ENCODE assay signal across 2 cellular contexts in the genomic region with DNA sequence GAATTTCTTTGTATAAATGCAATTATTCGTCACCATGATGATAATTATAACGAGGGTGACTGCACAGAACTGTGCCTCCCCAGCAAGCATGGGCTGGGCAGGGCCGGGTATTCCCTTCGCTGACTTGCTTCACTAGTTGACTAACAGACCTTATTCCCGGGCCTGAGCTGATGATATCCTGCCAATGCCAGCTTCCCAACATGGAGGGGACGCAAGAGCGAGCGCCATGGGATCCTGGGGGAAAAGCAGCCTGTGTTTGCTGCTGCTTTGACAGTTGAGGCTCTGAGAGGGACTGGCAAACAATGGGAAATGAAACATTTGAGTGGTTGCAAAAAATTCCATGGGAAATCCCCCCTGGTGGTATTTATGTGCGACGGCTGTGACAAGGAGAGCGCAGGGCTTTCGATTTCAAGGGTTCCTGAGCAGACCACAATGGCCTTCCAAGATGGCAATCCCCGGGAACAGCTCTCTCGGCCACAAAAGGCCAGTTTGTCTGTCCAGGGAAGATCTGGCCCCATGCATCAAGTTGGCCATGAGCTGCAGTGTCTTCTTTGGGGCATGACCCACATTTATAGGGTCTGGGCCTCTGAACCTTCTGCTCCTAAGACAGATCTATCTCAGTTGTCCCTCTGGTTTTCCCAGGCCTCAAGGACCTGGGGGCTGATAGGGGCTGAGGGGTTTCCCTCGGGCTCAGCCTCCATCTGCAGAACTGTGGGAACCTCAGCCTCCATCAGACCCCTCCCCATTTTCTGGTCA.
TF ChIP-seq lines count a peak whose summit lies in the region.

No MANE protein-coding gene starts in this region.

TF ChIP-seq in IMR-90, 13 proteins besides CTCF, POLR2A, EP300 and RAD21 (continued from another document):
- TF ChIP-seq FOS (IDR thresholded peaks at IDR 0.05; ENCODE audit: low read depth, low read length) (no peak), CEBPB (IDR thresholded peaks at IDR 0.05; ENCODE audit: low read depth, low read length) (no peak), NFE2L2 (IDR thresholded peaks at IDR 0.05; ENCODE audit: low read depth, low read length) (no peak), CHD1 (IDR thresholded peaks at IDR 0.05; ENCODE audit: low read depth, low read length) (no peak), MAFK (IDR thresholded peaks at IDR 0.05; ENCODE audit: low read depth, low read length) (no peak), RFX5 (IDR thresholded peaks at IDR 0.05; ENCODE audit: low read depth, low read length) (no peak), MAZ (IDR thresholded peaks at IDR 0.05; ENCODE audit: borderline replicate concordance, low read depth, low read length) (no peak)
- TF ChIP-seq, protein P1, sequence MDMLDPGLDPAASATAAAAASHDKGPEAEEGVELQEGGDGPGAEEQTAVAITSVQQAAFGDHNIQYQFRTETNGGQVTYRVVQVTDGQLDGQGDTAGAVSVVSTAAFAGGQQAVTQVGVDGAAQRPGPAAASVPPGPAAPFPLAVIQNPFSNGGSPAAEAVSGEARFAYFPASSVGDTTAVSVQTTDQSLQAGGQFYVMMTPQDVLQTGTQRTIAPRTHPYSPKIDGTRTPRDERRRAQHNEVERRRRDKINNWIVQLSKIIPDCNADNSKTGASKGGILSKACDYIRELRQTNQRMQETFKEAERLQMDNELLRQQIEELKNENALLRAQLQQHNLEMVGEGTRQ (IDR thresholded peaks at IDR 0.05; ENCODE audit: low read depth, low read length), result no peak

TF ChIP-seq in neural cell, 6 proteins besides CTCF, POLR2A, EP300 and RAD21:
- TF ChIP-seq, protein P2, sequence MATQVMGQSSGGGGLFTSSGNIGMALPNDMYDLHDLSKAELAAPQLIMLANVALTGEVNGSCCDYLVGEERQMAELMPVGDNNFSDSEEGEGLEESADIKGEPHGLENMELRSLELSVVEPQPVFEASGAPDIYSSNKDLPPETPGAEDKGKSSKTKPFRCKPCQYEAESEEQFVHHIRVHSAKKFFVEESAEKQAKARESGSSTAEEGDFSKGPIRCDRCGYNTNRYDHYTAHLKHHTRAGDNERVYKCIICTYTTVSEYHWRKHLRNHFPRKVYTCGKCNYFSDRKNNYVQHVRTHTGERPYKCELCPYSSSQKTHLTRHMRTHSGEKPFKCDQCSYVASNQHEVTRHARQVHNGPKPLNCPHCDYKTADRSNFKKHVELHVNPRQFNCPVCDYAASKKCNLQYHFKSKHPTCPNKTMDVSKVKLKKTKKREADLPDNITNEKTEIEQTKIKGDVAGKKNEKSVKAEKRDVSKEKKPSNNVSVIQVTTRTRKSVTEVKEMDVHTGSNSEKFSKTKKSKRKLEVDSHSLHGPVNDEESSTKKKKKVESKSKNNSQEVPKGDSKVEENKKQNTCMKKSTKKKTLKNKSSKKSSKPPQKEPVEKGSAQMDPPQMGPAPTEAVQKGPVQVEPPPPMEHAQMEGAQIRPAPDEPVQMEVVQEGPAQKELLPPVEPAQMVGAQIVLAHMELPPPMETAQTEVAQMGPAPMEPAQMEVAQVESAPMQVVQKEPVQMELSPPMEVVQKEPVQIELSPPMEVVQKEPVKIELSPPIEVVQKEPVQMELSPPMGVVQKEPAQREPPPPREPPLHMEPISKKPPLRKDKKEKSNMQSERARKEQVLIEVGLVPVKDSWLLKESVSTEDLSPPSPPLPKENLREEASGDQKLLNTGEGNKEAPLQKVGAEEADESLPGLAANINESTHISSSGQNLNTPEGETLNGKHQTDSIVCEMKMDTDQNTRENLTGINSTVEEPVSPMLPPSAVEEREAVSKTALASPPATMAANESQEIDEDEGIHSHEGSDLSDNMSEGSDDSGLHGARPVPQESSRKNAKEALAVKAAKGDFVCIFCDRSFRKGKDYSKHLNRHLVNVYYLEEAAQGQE (IDR thresholded peaks at IDR 0.05; ENCODE audit: borderline replicate concordance), result peak; percentile 24
- TF ChIP-seq POLR2AphosphoS5 (IDR thresholded peaks at IDR 0.05), result no peak
